ENCODE assay signal across 9 cellular contexts in the genomic region with DNA sequence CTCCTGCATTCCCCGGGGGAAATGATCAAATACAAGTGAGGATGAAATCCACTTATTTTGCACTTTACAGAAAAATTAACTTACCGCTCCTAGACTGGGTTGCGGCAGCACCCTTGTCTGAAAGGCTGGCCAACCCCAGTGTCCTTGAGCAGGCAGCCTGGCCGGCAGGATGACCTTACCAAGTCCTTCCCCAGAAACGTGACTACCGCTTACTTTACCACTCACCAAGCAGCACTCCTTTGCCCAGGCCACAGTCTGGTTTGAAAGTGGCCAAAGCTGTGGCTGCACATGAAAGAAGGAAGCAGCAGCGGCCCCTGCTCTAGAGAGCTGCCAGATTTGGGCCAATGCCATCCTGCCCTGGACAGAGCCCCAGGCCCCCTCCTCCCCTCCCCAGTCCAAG. TPM values are rescaled to one million over a fixed set of nuclear protein-coding genes. Genes with fewer than 3 reads are reported as not detected.
DNase-seq lines count a peak whose midpoint lies in the region; ATAC-seq and TF ChIP-seq lines count a peak whose summit lies in the region.
"Had no signal": no experiment of that assay in that cellular context is flagged by ENCODE, and none has a peak within 500 bp of the region (broad histone marks: within the 10 kb centered on the region; RNA-seq: fewer than 3 reads in every experiment).

No MANE protein-coding gene starts in this region.

- WGBS in mammary epithelial cell (ENCODE audit: low coverage, missing lambda C conversion rate) = 50% methylated on average over 5 of the region's 7 CpGs
- WGBS in transverse colon (ENCODE audit: low coverage in 1 of 2), 2 donors = 44% methylated on average over 7 of the region's 7 CpGs; no CpG with 5 or more reads in 1 of the 2 donors

- no peak for TF ChIP-seq POLR2A in transverse colon (IDR thresholded peaks at IDR 0.05)

- no peak overlapping the region for H3K9ac ChIP-seq in mammary epithelial cell (ENCODE audit: insufficient read depth, low read length)

- no peaks in the 10 kb centered on the region for H3K27me3 ChIP-seq in mammary epithelial cell (ENCODE audit: insufficient read depth, low read length)
- H3K27me3 ChIP-seq in transverse colon = no peaks in the 10 kb centered on the region

- H3K4me1 ChIP-seq in mammary epithelial cell (ENCODE audit: insufficient read depth, low read length) = peaks cover 97% of the 10 kb centered on the region
- peaks cover 96 to 100% (median 100%) of the 10 kb centered on the region in 4 donors for H3K4me1 ChIP-seq in transverse colon

- peak overlapping the region; percentile 76 for H3K27ac ChIP-seq in mammary epithelial cell (ENCODE audit: insufficient read depth, low read depth, low read length)
- H3K27ac ChIP-seq in transverse colon = peak overlapping the region; percentile 96 to 100 (median 98)

- peaks cover 33% of the 10 kb centered on the region for H4K20me1 ChIP-seq in mammary epithelial cell (ENCODE audit: insufficient read depth, low read length)

- H3K9me3 Mint-ChIP-seq in activated T-cell treated with anti-CD3 and anti-CD28 coated beads, Interleukin-2, amount 50 U/mL, for 4 hours = no peaks in the 10 kb centered on the region
- H3K9me3 Mint-ChIP-seq in mesothelial cell of epicardium = no peaks in the 10 kb centered on the region

- DNase-seq in activated T-cell treated with anti-CD3 and anti-CD28 coated beads, Interleukin-2, amount 50 U/mL, for 4 hours = no peak
- DNase-seq in activated T-cell treated with anti-CD3 and anti-CD28 coated beads, Interleukin-2, amount 50 U/mL, for 1 hour = no peak
- no peak for DNase-seq in mammary epithelial cell
- no peak for DNase-seq in mesothelial cell of epicardium (ENCODE audit: low spot score in 2 of 2, unreplicated experiment in 2 of 2)
- DNase-seq in transverse colon = no peak
- DNase-seq in KG1 (lab: John Stamatoyannopoulos, UW) = no peak
- DNase-seq in Kasumi-1 (lab: John Stamatoyannopoulos, UW) = no peak
- DNase-seq: AML-193 had no signal

- peak overlapping the region; percentile 77 for H3K4me2 ChIP-seq in mammary epithelial cell (ENCODE audit: insufficient read depth, low read depth, low read length)

- dilution Hi-C loops in mammary epithelial cell (cut with HindIII; ENCODE audit: low sequenced_read_pairs) = loop anchor here (5.0 kb wide), 2 partner anchors 35 to 100 kb away; no protein-coding TSS in a partner anchor

- TF ChIP-seq CTCF in mammary epithelial cell (conservative IDR thresholded peaks at IDR 0.05 in 1 of 2, IDR thresholded peaks at IDR 0.05 in 1 of 2; ENCODE audit: extremely low read depth in 1 of 2, insufficient read depth in 1 of 2, low read depth in 1 of 2, low read length in 2 of 2) = no peak
- TF ChIP-seq CTCF in mesothelial cell of epicardium (IDR thresholded peaks at IDR 0.05; ENCODE audit: unreplicated experiment) = no peak
- no peak for TF ChIP-seq CTCF in transverse colon (IDR thresholded peaks at IDR 0.05)

- ATAC-seq in activated T-cell treated with anti-CD3 and anti-CD28 coated beads, Interleukin-2, amount 50 U/mL, for 4 hours = no peak
- ATAC-seq in GM21381 (IDR thresholded peaks at IDR 0.05; ENCODE audit: unreplicated experiment) = no peak

- H3K4me3 ChIP-seq in mammary epithelial cell (replicated peaks in 1 of 3; ENCODE audit: insufficient read depth in 1 of 3, low read depth in 2 of 3, low read length in 3 of 3) (no peak overlapping the region), transverse colon (no peak overlapping the region)

- CTCF ChIA-PET in mammary epithelial cell (lab: Charles Lee; ENCODE audit: low non-redundant PET) = no interaction called here

- TF ChIP-seq EP300 in transverse colon (IDR thresholded peaks at IDR 0.05; ENCODE audit: low read depth) = no peak

- H2AFZ ChIP-seq in mammary epithelial cell (ENCODE audit: low read depth, low read length) = no peak overlapping the region

- peaks cover 95% of the 10 kb centered on the region for H3K4me1 Mint-ChIP-seq in activated T-cell treated with anti-CD3 and anti-CD28 coated beads, Interleukin-2, amount 50 U/mL, for 4 hours (ENCODE audit: low read depth)
- peaks cover 89% of the 10 kb centered on the region for H3K4me1 Mint-ChIP-seq in mesothelial cell of epicardium

- in situ Hi-C loops in mammary epithelial cell (cut with MboI; ENCODE audit: low sequenced_read_pairs in 2 of 2) (no loop called here), transverse colon (cut with MboI; ENCODE audit: low pct_ligation_motif_present in 1 of 4, low pct_unique_long_range_greater_than_20kb in 1 of 4, low sequenced_read_pairs in 3 of 4) (no loop called here)

- no TSS peak for BruUV-seq in mammary epithelial cell (replicated peaks; lab: Mats Ljungman, UMichigan)

- H3K27me3 Mint-ChIP-seq in activated T-cell treated with anti-CD3 and anti-CD28 coated beads, Interleukin-2, amount 50 U/mL, for 4 hours (ENCODE audit: low read depth) = no peaks in the 10 kb centered on the region
- H3K27me3 Mint-ChIP-seq in mesothelial cell of epicardium (ENCODE audit: low read depth) = no peaks in the 10 kb centered on the region

- peaks cover 15% of the 10 kb centered on the region for H3K36me3 ChIP-seq in mammary epithelial cell (ENCODE audit: insufficient read depth, low read length)
- H3K36me3 ChIP-seq in transverse colon = no peaks in the 10 kb centered on the region

- peaks cover 29% of the 10 kb centered on the region for H3K36me3 Mint-ChIP-seq in activated T-cell treated with anti-CD3 and anti-CD28 coated beads, Interleukin-2, amount 50 U/mL, for 4 hours (ENCODE audit: insufficient read depth)
- no peaks in the 10 kb centered on the region for H3K36me3 Mint-ChIP-seq in mesothelial cell of epicardium

- peaks cover 100% of the 10 kb centered on the region for H3K79me2 ChIP-seq in mammary epithelial cell (ENCODE audit: insufficient read depth, low read length)

- H3K9me3 ChIP-seq in mammary epithelial cell (replicated peaks; ENCODE audit: insufficient read depth, low read length) (no peaks in the 10 kb centered on the region), transverse colon (no peaks in the 10 kb centered on the region)

- peak overlapping the region; percentile 100 for H3K27ac Mint-ChIP-seq in mesothelial cell of epicardium

- H3K4me3 Mint-ChIP-seq in activated T-cell treated with anti-CD3 and anti-CD28 coated beads, Interleukin-2, amount 50 U/mL, for 4 hours = peak overlapping the region; percentile 83
- H3K4me3 Mint-ChIP-seq in mesothelial cell of epicardium = no peak overlapping the region

- intact Hi-C loops in mammary epithelial cell (cut with micrococcal nuclease) = no loop called here
- intact Hi-C loops in transverse colon (cut with DNase I; ENCODE audit: low total_unique reads) = no loop called here

RNA-seq across cellular contexts. Expression of a gene that starts 20.3 kb away (rescaled TPM):
- 100 to 1,000 TPM; 673 to 753 (median 716) TPM for total RNA-seq in activated T-cell treated with anti-CD3 and anti-CD28 coated beads, Interleukin-2, amount 50 U/mL, for 4 hours
- total RNA-seq in mammary epithelial cell (1,000 to 10,000 TPM; 1,183 to 1,246 TPM), mesothelial cell of epicardium (321 to 346 TPM (median 341 TPM) in 3 replicates), transverse colon (100 to 1,000 TPM; 385 to 511 (median 460) TPM)
- 295 TPM for polyA plus RNA-seq in mammary epithelial cell
- 996 TPM for polyA minus RNA-seq in mammary epithelial cell
